7 cellular contexts compared by ENCODE assay signal in genomic region chr9:94156549-94157407, GRCh38.
DNase-seq lines count a peak whose midpoint lies in the region; ATAC-seq and TF ChIP-seq lines count a peak whose summit lies in the region.

No MANE protein-coding gene starts in this region.

- no peak for TF ChIP-seq RAD21 in SK-N-SH (IDR thresholded peaks at IDR 0.05; ENCODE audit: low read length)

- H2AFZ ChIP-seq in SK-N-SH (ENCODE audit: low read depth) (no peak overlapping the region; the same call in 1 of the 2 replicates), Karpas-422 (ENCODE audit: low read length) (no peak overlapping the region)

- H3K9ac ChIP-seq in SK-N-SH: no peak overlapping the region
- no peak overlapping the region for H3K9ac ChIP-seq in Karpas-422 (ENCODE audit: low read length)

- CTCF ChIA-PET in SK-N-SH (lab: Yijun Ruan, JAX): interaction anchor here (0.6 to 1.1 kb wide), 6 partner anchors 11 to 983 kb away, joined by 3 to 4 read pairs (median 3); no protein-coding TSS in a partner anchor

- no peaks in the 10 kb centered on the region for H3K9me3 ChIP-seq in ascending aorta
- H3K9me3 ChIP-seq in testis: no peaks in the 10 kb centered on the region
- H3K9me3 ChIP-seq in SK-N-SH: no peaks in the 10 kb centered on the region
- no peaks in the 10 kb centered on the region for H3K9me3 ChIP-seq in Karpas-422 (ENCODE audit: low read length)

- H3K27ac ChIP-seq in ascending aorta (peak overlapping the region; percentile 43 to 52), testis (peak overlapping the region in 1 of 2 donors; percentile 48), SK-N-SH (ENCODE audit: low read depth in 2 of 2, low read length in 1 of 2) (no peak overlapping the region), Karpas-422 (ENCODE audit: low read length) (no peak overlapping the region)

- H3K9me2 ChIP-seq in SK-N-SH (no peaks in the 10 kb centered on the region), Karpas-422 (replicated peaks; ENCODE audit: insufficient read depth, low read length) (no peaks in the 10 kb centered on the region)

- H3K27ac Mint-ChIP-seq in effector memory CD8-positive, alpha-beta T cell: no peak overlapping the region

- H3K4me1 ChIP-seq in ascending aorta: peaks cover 9 to 27% of the 10 kb centered on the region in 2 donors
- H3K4me1 ChIP-seq in testis: peaks cover 9% of the 10 kb centered on the region
- peaks cover 7 to 19% of the 10 kb centered on the region in 2 experiments; a peak in 3 of 4 replicates for H3K4me1 ChIP-seq in SK-N-SH (ENCODE audit: control insufficient read depth in 1 of 2, insufficient read depth in 2 of 2, low read depth in 1 of 2, low read length in 1 of 2)
- 0 out of 2 replicates have a peak, but pooled peaks cover 3% of the 10 kb centered on the region for H3K4me1 ChIP-seq in Karpas-422 (ENCODE audit: low read length)

- no peaks in the 10 kb centered on the region for H3K9me3 Mint-ChIP-seq in effector memory CD8-positive, alpha-beta T cell

- no peaks in the 10 kb centered on the region for H4K20me1 ChIP-seq in SK-N-SH (ENCODE audit: insufficient read depth)
- no peaks in the 10 kb centered on the region for H4K20me1 ChIP-seq in Karpas-422 (ENCODE audit: insufficient read depth, low read depth, low read length)

- no peak for TF ChIP-seq POLR2A in testis (IDR thresholded peaks at IDR 0.05)

- H3K4me2 ChIP-seq in SK-N-SH: no peak overlapping the region
- H3K4me2 ChIP-seq in Karpas-422 (ENCODE audit: low read depth, low read length, poor library complexity, severe bottlenecking): no peak overlapping the region

- ATAC-seq in effector memory CD8-positive, alpha-beta T cell (replicated peaks): no peak

- no peak for TF ChIP-seq EP300 in SK-N-SH (IDR thresholded peaks at IDR 0.05; ENCODE audit: borderline replicate concordance in 1 of 2, low read depth in 1 of 2, low read length in 1 of 2)

- peaks cover 5 to 17% of the 10 kb centered on the region in 2 donors for H3K27me3 Mint-ChIP-seq in effector memory CD8-positive, alpha-beta T cell

- H3K36me3 Mint-ChIP-seq in effector memory CD8-positive, alpha-beta T cell (ENCODE audit: insufficient read depth): no peaks in the 10 kb centered on the region

- DNase-seq in MV-4-11 (lab: John Stamatoyannopoulos, UW): peak; percentile 23
- DNase-seq in ascending aorta (ENCODE audit: low spot score in 2 of 2): peak in 1 of 2 donors; percentile 86
- peak; percentile 85 for DNase-seq in iris pigment epithelial cell (ENCODE audit: low read depth)
- peak; percentile 83 for DNase-seq in testis
- DNase-seq in SK-N-SH: no peak
- DNase-seq in effector memory CD8-positive, alpha-beta T cell: no peak
- no peak for DNase-seq in Karpas-422

- POLR2A ChIA-PET in SK-N-SH (lab: Yijun Ruan, JAX): no interaction called here

- 61 to 64% methylated on average over 18 of the region's 18 CpGs for WGBS in testis, 2 donors
- WGBS in SK-N-SH (ENCODE audit: low lambda C conversion rate): 89% methylated on average over 15 of the region's 18 CpGs

- no peak overlapping the region for H3K4me3 Mint-ChIP-seq in effector memory CD8-positive, alpha-beta T cell

- no peak for TF ChIP-seq CTCF in ascending aorta (IDR thresholded peaks at IDR 0.05)
- TF ChIP-seq CTCF in testis (IDR thresholded peaks at IDR 0.05): no peak
- no peak for TF ChIP-seq CTCF in SK-N-SH (IDR thresholded peaks at IDR 0.05)

- peaks cover 0 to 5% of the 10 kb centered on the region in 2 donors for H3K4me1 Mint-ChIP-seq in effector memory CD8-positive, alpha-beta T cell (ENCODE audit: low read depth in 2 of 2)

- intact Hi-C loops in ascending aorta (cut with DNase I): no loop called here
- intact Hi-C loops in testis (cut with DNase I; ENCODE audit: low total_unique reads): no loop called here

- no peak overlapping the region for H3K4me3 ChIP-seq in ascending aorta
- no peak overlapping the region for H3K4me3 ChIP-seq in testis
- H3K4me3 ChIP-seq in SK-N-SH (ENCODE audit: low read depth in 2 of 2, low read length in 1 of 2): no peak overlapping the region
- H3K4me3 ChIP-seq in Karpas-422 (ENCODE audit: low read length): no peak overlapping the region

- no peaks in the 10 kb centered on the region for H3F3A ChIP-seq in SK-N-SH (replicated peaks; ENCODE audit: insufficient read depth)

- H3K36me3 ChIP-seq in ascending aorta (no peaks in the 10 kb centered on the region), testis (ENCODE audit: low read depth, missing control alignments) (no peaks in the 10 kb centered on the region), SK-N-SH (replicated peaks in 1 of 2; ENCODE audit: control insufficient read depth in 1 of 2, insufficient read depth in 2 of 2, low read length in 1 of 2) (no peaks in the 10 kb centered on the region), Karpas-422 (ENCODE audit: insufficient read depth, low read length) (no peaks in the 10 kb centered on the region)

- H3K79me2 ChIP-seq in SK-N-SH (ENCODE audit: insufficient read depth) (no peaks in the 10 kb centered on the region), Karpas-422 (ENCODE audit: low read length) (no peaks in the 10 kb centered on the region)

- H3K27me3 ChIP-seq in ascending aorta (no peaks in the 10 kb centered on the region), testis (no peaks in the 10 kb centered on the region), SK-N-SH (ENCODE audit: insufficient read depth) (no peaks in the 10 kb centered on the region), Karpas-422 (ENCODE audit: low read length) (no peaks in the 10 kb centered on the region)

TF ChIP-seq in SK-N-SH, 30 proteins besides CTCF, POLR2A, EP300 and RAD21:
- TF ChIP-seq, protein P1, sequence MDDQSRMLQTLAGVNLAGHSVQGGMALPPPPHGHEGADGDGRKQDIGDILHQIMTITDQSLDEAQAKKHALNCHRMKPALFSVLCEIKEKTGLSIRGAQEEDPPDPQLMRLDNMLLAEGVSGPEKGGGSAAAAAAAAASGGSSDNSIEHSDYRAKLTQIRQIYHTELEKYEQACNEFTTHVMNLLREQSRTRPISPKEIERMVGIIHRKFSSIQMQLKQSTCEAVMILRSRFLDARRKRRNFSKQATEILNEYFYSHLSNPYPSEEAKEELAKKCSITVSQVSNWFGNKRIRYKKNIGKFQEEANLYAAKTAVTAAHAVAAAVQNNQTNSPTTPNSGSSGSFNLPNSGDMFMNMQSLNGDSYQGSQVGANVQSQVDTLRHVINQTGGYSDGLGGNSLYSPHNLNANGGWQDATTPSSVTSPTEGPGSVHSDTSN (IDR thresholded peaks at IDR 0.05): no peak
- TF ChIP-seq NRF1 (IDR thresholded peaks at IDR 0.05; ENCODE audit: low read depth, low read length) (no peak), ELF1 (IDR thresholded peaks at IDR 0.05) (no peak), MEF2A (IDR thresholded peaks at IDR 0.05; ENCODE audit: borderline replicate concordance, low read depth) (no peak), SIN3A (IDR thresholded peaks at IDR 0.05; ENCODE audit: borderline replicate concordance, low read depth, low read length) (no peak), CHD2 (IDR thresholded peaks at IDR 0.05; ENCODE audit: low read length, partially characterized antibody) (no peak)
- TF ChIP-seq, protein P2, sequence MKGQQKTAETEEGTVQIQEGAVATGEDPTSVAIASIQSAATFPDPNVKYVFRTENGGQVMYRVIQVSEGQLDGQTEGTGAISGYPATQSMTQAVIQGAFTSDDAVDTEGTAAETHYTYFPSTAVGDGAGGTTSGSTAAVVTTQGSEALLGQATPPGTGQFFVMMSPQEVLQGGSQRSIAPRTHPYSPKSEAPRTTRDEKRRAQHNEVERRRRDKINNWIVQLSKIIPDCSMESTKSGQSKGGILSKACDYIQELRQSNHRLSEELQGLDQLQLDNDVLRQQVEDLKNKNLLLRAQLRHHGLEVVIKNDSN (IDR thresholded peaks at IDR 0.05; ENCODE audit: borderline replicate concordance, low read depth): no peak

Comparison
In these comparisons a context has a peak if more than half of its experiments do, and no peak if none do; other contexts are left out.
1. DNase-seq: peak in MV-4-11 (single experiment), iris pigment epithelial cell (single experiment) and testis (single experiment); none in SK-N-SH (single experiment), effector memory CD8-positive, alpha-beta T cell (0 of 3) and Karpas-422 (single experiment).
2. H3K27ac ChIP-seq: peak in ascending aorta (2 of 2); none in SK-N-SH (0 of 2) and Karpas-422 (single experiment).